In genomic region chr1:245488346-245489110, GRCh38 we compare ENCODE assay signal across 29 cellular contexts.
"Had no signal": no experiment of that assay in that cellular context is flagged by ENCODE, and none has a peak within 500 bp of the region (broad histone marks: within the 10 kb centered on the region; RNA-seq: fewer than 3 reads in every experiment).

No MANE protein-coding gene starts in this region.

- H2AFZ ChIP-seq: hepatocyte, parathyroid adenoma had no signal

- H3K9ac ChIP-seq: parathyroid adenoma had no signal

- H3K79me2 ChIP-seq: parathyroid adenoma had no signal

- H3K36me3 Mint-ChIP-seq: activated naive CD8-positive, alpha-beta T cell treated with anti-CD3 and anti-CD28 coated beads for 36 hours; stimulated activated naive B cell treated with anti-CD40 and anti-IgM and Interleukin-4, amounts not matched to agents 10 μg/mL and 1 μg/mL and 100 μg/mL, for 72 hours had no signal

- H3K27me3 Mint-ChIP-seq: stimulated activated naive B cell treated with anti-CD40 and anti-IgM and Interleukin-4, amounts not matched to agents 10 μg/mL and 1 μg/mL and 100 μg/mL, for 72 hours had no signal

- H3K27ac Mint-ChIP-seq: activated naive CD4-positive, alpha-beta T cell treated with anti-CD3 and anti-CD28 coated beads for 36 hours; activated naive CD8-positive, alpha-beta T cell treated with anti-CD3 and anti-CD28 coated beads for 36 hours; activated T-helper 1 cell treated with anti-CD3 and anti-CD28 coated beads, Interleukin-12 subunit alpha, Interleukin-12 subunit beta, Interleukin-2, Interleukin-4 antibody, amounts not matched to agents 30 ng/mL and 10 ng/mL and 1 ng/mL, durations not matched to agents 14 hours and 24 hours and 36 hours; effector memory CD8-positive, alpha-beta T cell; mesothelial cell of epicardium; naive thymus-derived CD4-positive, alpha-beta T cell; stimulated activated naive B cell treated with anti-CD40 and anti-IgM and Interleukin-4, amounts not matched to agents 10 μg/mL and 1 μg/mL and 100 μg/mL, for 72 hours; T-helper 2 cell treated with Interferon-gamma antibody and Interleukin-4, amounts not matched to agents 5 μg/mL and 100 μg/mL, for 36 hours had no signal

- H3K4me3 Mint-ChIP-seq: activated naive CD4-positive, alpha-beta T cell treated with anti-CD3 and anti-CD28 coated beads for 36 hours; activated naive CD8-positive, alpha-beta T cell treated with anti-CD3 and anti-CD28 coated beads for 36 hours; activated T-helper 1 cell treated with anti-CD3 and anti-CD28 coated beads, Interleukin-12 subunit alpha, Interleukin-12 subunit beta, Interleukin-2, Interleukin-4 antibody, amounts not matched to agents 30 ng/mL and 10 ng/mL and 1 ng/mL, durations not matched to agents 14 hours and 24 hours and 36 hours; effector memory CD8-positive, alpha-beta T cell; mesothelial cell of epicardium; naive thymus-derived CD4-positive, alpha-beta T cell; neural crest cell; stimulated activated naive B cell treated with anti-CD40 and anti-IgM and Interleukin-4, amounts not matched to agents 10 μg/mL and 1 μg/mL and 100 μg/mL, for 72 hours; T-helper 2 cell treated with Interferon-gamma antibody and Interleukin-4, amounts not matched to agents 5 μg/mL and 100 μg/mL, for 36 hours had no signal

- H3K27me3 ChIP-seq: ascending aorta, gastroesophageal sphincter, hepatocyte, sigmoid colon, stomach, thyroid gland, upper lobe of right lung had no signal

- ATAC-seq: effector memory CD8-positive, alpha-beta T cell; gastroesophageal sphincter; left cardiac atrium; naive thymus-derived CD4-positive, alpha-beta T cell; psoas muscle; stimulated activated naive B cell treated with anti-CD40 and anti-IgM and Interleukin-4, amounts not matched to agents 10 μg/mL and 1 μg/mL and 100 μg/mL, for 72 hours; upper lobe of right lung had no signal

- DNase-seq: activated CD4-positive, alpha-beta T cell treated with anti-CD3 and anti-CD28 coated beads for 4 hours; activated CD4-positive, alpha-beta T cell treated with anti-CD3 and anti-CD28 coated beads, Interleukin-2, amount 50 U/mL, for 4 hours; activated effector memory CD4-positive, alpha-beta T cell treated with anti-CD3 and anti-CD28 coated beads, Interleukin-2, amount 50 U/mL, for 16 hours; activated naive CD4-positive, alpha-beta T cell treated with anti-CD3 and anti-CD28 coated beads for 36 hours; activated naive CD8-positive, alpha-beta T cell treated with anti-CD3 and anti-CD28 coated beads for 36 hours; activated T-cell treated with anti-CD3 and anti-CD28 coated beads for 4 hours; cortex of kidney; effector memory CD8-positive, alpha-beta T cell; left cardiac atrium; mammary epithelial cell; naive thymus-derived CD4-positive, alpha-beta T cell; occipital lobe; psoas muscle; sigmoid colon; small intestine; stimulated activated CD4-positive, alpha-beta T cell treated with anti-CD3 and anti-CD28 coated beads, Interleukin-1b, Interleukin-23, amount 100 ng/mL, for 48 hours; stimulated activated CD4-positive, alpha-beta T cell treated with anti-CD3 and anti-CD28 coated beads, Interleukin-4, amount 100 ng/mL, for 4 hours; stimulated activated naive B cell treated with anti-CD40 and anti-IgM and Interleukin-4, amounts not matched to agents 10 μg/mL and 1 μg/mL and 100 μg/mL, for 72 hours; stomach; thyroid gland; upper lobe of right lung had no signal

- H3K4me2 ChIP-seq: hepatocyte had no signal

- H3K9me3 ChIP-seq: ascending aorta, gastroesophageal sphincter, psoas muscle, sigmoid colon, stomach, thyroid gland, upper lobe of right lung had no signal

- H3K4me1 ChIP-seq: ascending aorta, gastroesophageal sphincter, parathyroid adenoma, psoas muscle, sigmoid colon, stomach, thyroid gland, upper lobe of right lung had no signal

- H3K4me3 ChIP-seq: ascending aorta, gastroesophageal sphincter, hepatocyte, psoas muscle, sigmoid colon, stomach, thyroid gland, upper lobe of right lung had no signal

- H3K27ac ChIP-seq: ascending aorta, gastroesophageal sphincter, parathyroid adenoma, psoas muscle, sigmoid colon, stomach, thyroid gland, upper lobe of right lung had no signal

- H3K9me3 Mint-ChIP-seq: activated naive CD8-positive, alpha-beta T cell treated with anti-CD3 and anti-CD28 coated beads for 36 hours; activated T-helper 1 cell treated with anti-CD3 and anti-CD28 coated beads, Interleukin-12 subunit alpha, Interleukin-12 subunit beta, Interleukin-2, Interleukin-4 antibody, amounts not matched to agents 30 ng/mL and 10 ng/mL and 1 ng/mL, durations not matched to agents 14 hours and 24 hours and 36 hours; neural crest cell; stimulated activated naive B cell treated with anti-CD40 and anti-IgM and Interleukin-4, amounts not matched to agents 10 μg/mL and 1 μg/mL and 100 μg/mL, for 72 hours; T-helper 2 cell treated with Interferon-gamma antibody and Interleukin-4, amounts not matched to agents 5 μg/mL and 100 μg/mL, for 36 hours had no signal

- H3K36me3 ChIP-seq: ascending aorta, gastroesophageal sphincter, sigmoid colon, stomach, thyroid gland, upper lobe of right lung had no signal

- H3K4me1 Mint-ChIP-seq: activated naive CD8-positive, alpha-beta T cell treated with anti-CD3 and anti-CD28 coated beads for 36 hours; stimulated activated naive B cell treated with anti-CD40 and anti-IgM and Interleukin-4, amounts not matched to agents 10 μg/mL and 1 μg/mL and 100 μg/mL, for 72 hours had no signal
